Comparison of ENCODE assay signal across 8 cellular contexts in genomic region chr15:91022832-91023129, GRCh38. TPM values are rescaled to one million over a fixed set of nuclear protein-coding genes. Genes with fewer than 3 reads are reported as not detected.
DNase-seq lines count a peak whose midpoint lies in the region; ATAC-seq and TF ChIP-seq lines count a peak whose summit lies in the region.

No MANE protein-coding gene starts in this region.

- H3K36me3 Mint-ChIP-seq in progenitor cell of endocrine pancreas (ENCODE audit: insufficient read depth): no peaks in the 10 kb centered on the region

- H3K4me3 Mint-ChIP-seq in progenitor cell of endocrine pancreas (ENCODE audit: low read depth): peak overlapping the region; percentile 98

- H3K27ac ChIP-seq in epithelial cell of prostate: peak overlapping the region; percentile 80

- H3K4me3 ChIP-seq in NB4 (ENCODE audit: low read depth, low read length): peak overlapping the region; percentile 97

- peak; percentile 6 for ATAC-seq in GM18861 (IDR thresholded peaks at IDR 0.05; ENCODE audit: unreplicated experiment)
- no peak for ATAC-seq in GM21717 (IDR thresholded peaks at IDR 0.05; ENCODE audit: unreplicated experiment)

- peak overlapping the region; percentile 93 for H3K27ac Mint-ChIP-seq in progenitor cell of endocrine pancreas

- peaks cover 19% of the 10 kb centered on the region for H3K4me1 Mint-ChIP-seq in progenitor cell of endocrine pancreas (ENCODE audit: low read depth)

- DNase-seq in NB4 (ENCODE audit: low read depth) (no peak), epithelial cell of prostate (ENCODE audit: low read depth, low spot score) (no peak), progenitor cell of endocrine pancreas (ENCODE audit: low spot score, unreplicated experiment) (no peak), D341Med (ENCODE audit: low spot score) (no peak), NCI-H526 (lab: John Stamatoyannopoulos, UW) (no peak), hippocampal formation (lab: John Stamatoyannopoulos, UW) (no peak)

- no peaks in the 10 kb centered on the region for H3K27me3 Mint-ChIP-seq in progenitor cell of endocrine pancreas

- TF ChIP-seq CTCF in NB4 (IDR thresholded peaks at IDR 0.05; ENCODE audit: low read depth, low read length) (no peak), progenitor cell of endocrine pancreas (IDR thresholded peaks at IDR 0.05; ENCODE audit: unreplicated experiment) (no peak)

- H3K9me3 Mint-ChIP-seq in progenitor cell of endocrine pancreas (ENCODE audit: low read depth): no peaks in the 10 kb centered on the region

- no peak for TF ChIP-seq POLR2A in NB4 (IDR thresholded peaks at IDR 0.05; ENCODE audit: extremely low read depth, insufficient read length)

RNA-seq across cellular contexts. Expression of gene VPS33B, which starts 0.4 kb away (rescaled TPM):
- total RNA-seq in progenitor cell of endocrine pancreas: 28.0 and 33.3 TPM in 2 replicates

RNA-seq across cellular contexts. Expression of gene PRC1, which starts 28.4 kb away (rescaled TPM):
- 79.1 and 81.5 TPM in 2 replicates for total RNA-seq in progenitor cell of endocrine pancreas
